In genomic region chr7:3862774-3863173, GRCh38 we compare ENCODE assay signal across 21 cellular contexts.
A peak's percentile ranks its signal among the peaks of the same experiment; 100 is the strongest.
DNase-seq lines count a peak whose midpoint lies in the region; ATAC-seq and TF ChIP-seq lines count a peak whose summit lies in the region.
"Had no signal": no experiment of that assay in that cellular context is flagged by ENCODE, and none has a peak within 500 bp of the region (broad histone marks: within the 10 kb centered on the region; RNA-seq: fewer than 3 reads in every experiment).

No MANE protein-coding gene starts in this region.

- H3K36me3 Mint-ChIP-seq in GM23338 (ENCODE audit: low read depth): peaks cover 3% of the 10 kb centered on the region; the same call in 1 of the 3 replicates
- H3K36me3 Mint-ChIP-seq in neural crest cell (ENCODE audit: low read depth): peaks cover 5% of the 10 kb centered on the region
- peaks cover 15% of the 10 kb centered on the region for H3K36me3 Mint-ChIP-seq in glutamatergic neuron (ENCODE audit: unreplicated experiment)

- no peak overlapping the region for H3K4me3 Mint-ChIP-seq in GM23338
- no peak overlapping the region for H3K4me3 Mint-ChIP-seq in neural crest cell
- no peak overlapping the region for H3K4me3 Mint-ChIP-seq in glutamatergic neuron (ENCODE audit: unreplicated experiment)

- TF ChIP-seq CTCF in GM23338 (conservative IDR thresholded peaks at IDR 0.05; ENCODE audit: low read depth in 2 of 2): peak in 1 of 2 experiments; percentile 23; a peak in 1 of 4 replicates
- no peak for TF ChIP-seq CTCF in hepatocyte (IDR thresholded peaks at IDR 0.05; ENCODE audit: poor library complexity)
- TF ChIP-seq CTCF in neural crest cell (conservative IDR thresholded peaks at IDR 0.05): no peak
- TF ChIP-seq CTCF in suprapubic skin (IDR thresholded peaks at IDR 0.05): no peak
- TF ChIP-seq CTCF in glutamatergic neuron (IDR thresholded peaks at IDR 0.05; ENCODE audit: partially characterized antibody, unreplicated experiment): no peak

- 0 out of 2 replicates have a peak overlapping the region, but pooled peaks have one; percentile 7 for H3K4me2 ChIP-seq in GM23338
- no peak overlapping the region for H3K4me2 ChIP-seq in hepatocyte

- no peaks in the 10 kb centered on the region for H3K79me2 ChIP-seq in GM23338 (replicated peaks; ENCODE audit: insufficient read depth)
- no peaks in the 10 kb centered on the region for H3K79me2 ChIP-seq in hepatocyte

- peaks cover 21% of the 10 kb centered on the region for H3K4me1 Mint-ChIP-seq in GM23338
- peaks cover 22% of the 10 kb centered on the region for H3K4me1 Mint-ChIP-seq in neural crest cell
- peaks cover 30% of the 10 kb centered on the region for H3K4me1 Mint-ChIP-seq in glutamatergic neuron (ENCODE audit: low read depth, unreplicated experiment)

- no peaks in the 10 kb centered on the region for H3K9me3 ChIP-seq in hepatocyte (ENCODE audit: low read depth)
- H3K9me3 ChIP-seq in suprapubic skin: no peaks in the 10 kb centered on the region

- peaks cover 4% of the 10 kb centered on the region; the same call in 1 of the 2 replicates for H3K9me2 ChIP-seq in GM23338 (ENCODE audit: insufficient read depth)
- no peaks in the 10 kb centered on the region for H3K9me2 ChIP-seq in hepatocyte (replicated peaks; ENCODE audit: insufficient read depth)

- H3K27ac Mint-ChIP-seq in GM23338 (no peak overlapping the region), neural crest cell (ENCODE audit: unreplicated experiment) (peak overlapping the region; percentile 3), glutamatergic neuron (ENCODE audit: unreplicated experiment) (no peak overlapping the region)

- H3K27me3 Mint-ChIP-seq in GM23338 (ENCODE audit: insufficient read depth, low read depth, poor library complexity): no peaks in the 10 kb centered on the region
- no peaks in the 10 kb centered on the region for H3K27me3 Mint-ChIP-seq in neural crest cell (ENCODE audit: low read depth)
- peaks cover 7% of the 10 kb centered on the region for H3K27me3 Mint-ChIP-seq in glutamatergic neuron (ENCODE audit: unreplicated experiment)

- ATAC-seq in GM23338: peak; percentile 71
- ATAC-seq: HCT116 had no signal

- DNase-seq in GM23338 (ENCODE audit: low spot score) (peak; percentile 38), hepatocyte (ENCODE audit: low spot score) (no peak), neural crest cell (ENCODE audit: low read depth, low spot score) (no peak), suprapubic skin (ENCODE audit: low spot score in 2 of 2) (no peak), LoVo (ENCODE audit: low spot score) (no peak), A172 (ENCODE audit: low spot score) (no peak), glutamatergic neuron (no peak), mucosa of gallbladder (ENCODE audit: low spot score) (no peak)
- DNase-seq: C1 segment of cervical spinal cord, DMS79 treated with DMSO at 0.1 percent for 48 hours, GM23248, Karpas-422, MM.1S, NCI-H1092 treated with DMSO at 0.1 percent for 48 hours, NCI-H146, NCI-H2029 treated with DMSO at 0.1 percent for 48 hours, NCI-H2171, NCI-H446 treated with DMSO at 0.1 percent for 48 hours, NCI-H748 treated with DMSO at 0.1 percent for 48 hours, Right ventricle myocardium superior had no signal

- H2AFZ ChIP-seq in GM23338: no peak overlapping the region
- no peak overlapping the region for H2AFZ ChIP-seq in hepatocyte
- H2AFZ ChIP-seq: GM23248 had no signal

- H3K36me3 ChIP-seq in GM23338 (ENCODE audit: insufficient read depth): no peaks in the 10 kb centered on the region
- no peaks in the 10 kb centered on the region for H3K36me3 ChIP-seq in hepatocyte (replicated peaks; ENCODE audit: insufficient read depth, low read depth)
- no peaks in the 10 kb centered on the region for H3K36me3 ChIP-seq in suprapubic skin

- TF ChIP-seq EP300 in suprapubic skin (IDR thresholded peaks at IDR 0.05): no peak

- TF ChIP-seq POLR2A in suprapubic skin (IDR thresholded peaks at IDR 0.05): no peak

- H3K9me3 Mint-ChIP-seq in GM23338 (peaks cover 3% of the 10 kb centered on the region; the same call in 2 of the 3 replicates), neural crest cell (peaks cover 5% of the 10 kb centered on the region), glutamatergic neuron (ENCODE audit: unreplicated experiment) (peaks cover 18% of the 10 kb centered on the region)

- H3K4me3 ChIP-seq in GM23338 (no peak overlapping the region), hepatocyte (no peak overlapping the region), suprapubic skin (no peak overlapping the region)
- H3K4me3 ChIP-seq: GM23248 had no signal

- H3K4me1 ChIP-seq in GM23338 (ENCODE audit: insufficient read depth): peaks cover 16% of the 10 kb centered on the region
- no peaks in the 10 kb centered on the region for H3K4me1 ChIP-seq in hepatocyte (ENCODE audit: insufficient read depth)
- peaks cover 20% of the 10 kb centered on the region for H3K4me1 ChIP-seq in suprapubic skin

- 93% methylated on average over 4 of the region's 4 CpGs for WGBS in hepatocyte (ENCODE audit: low lambda C conversion rate, missing lambda C conversion rate)
- no CpG with 5 or more reads among the region's 4 CpGs for WGBS in suprapubic skin

- H4K20me1 ChIP-seq in GM23338 (replicated peaks; ENCODE audit: insufficient read depth) (no peaks in the 10 kb centered on the region), hepatocyte (ENCODE audit: insufficient read depth, poor library complexity, severe bottlenecking) (no peaks in the 10 kb centered on the region)

- H3F3A ChIP-seq in GM23338 (replicated peaks; ENCODE audit: low read depth): no peaks in the 10 kb centered on the region

- H3K27me3 ChIP-seq in GM23338 (ENCODE audit: insufficient read depth) (no peaks in the 10 kb centered on the region), hepatocyte (no peaks in the 10 kb centered on the region), suprapubic skin (no peaks in the 10 kb centered on the region)

- H3K27ac ChIP-seq in GM23338 (ENCODE audit: low read depth) (no peak overlapping the region), hepatocyte (peak overlapping the region; percentile 1), suprapubic skin (peak overlapping the region; percentile 14)
- H3K27ac ChIP-seq: GM23248 had no signal

TF ChIP-seq in GM23338, 12 proteins besides CTCF, POLR2A, EP300 and RAD21 (continues in another document):
- no peak for TF ChIP-seq REST (IDR thresholded peaks at IDR 0.05; ENCODE audit: unreplicated experiment)
- no peak for TF ChIP-seq EZH2phosphoT487 (IDR thresholded peaks at IDR 0.05; ENCODE audit: unreplicated experiment)
- TF ChIP-seq, protein P1, sequence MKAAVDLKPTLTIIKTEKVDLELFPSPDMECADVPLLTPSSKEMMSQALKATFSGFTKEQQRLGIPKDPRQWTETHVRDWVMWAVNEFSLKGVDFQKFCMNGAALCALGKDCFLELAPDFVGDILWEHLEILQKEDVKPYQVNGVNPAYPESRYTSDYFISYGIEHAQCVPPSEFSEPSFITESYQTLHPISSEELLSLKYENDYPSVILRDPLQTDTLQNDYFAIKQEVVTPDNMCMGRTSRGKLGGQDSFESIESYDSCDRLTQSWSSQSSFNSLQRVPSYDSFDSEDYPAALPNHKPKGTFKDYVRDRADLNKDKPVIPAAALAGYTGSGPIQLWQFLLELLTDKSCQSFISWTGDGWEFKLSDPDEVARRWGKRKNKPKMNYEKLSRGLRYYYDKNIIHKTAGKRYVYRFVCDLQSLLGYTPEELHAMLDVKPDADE (IDR thresholded peaks at IDR 0.05): no peak
- TF ChIP-seq ZNF114 (CRISPR knock-in tag; IDR thresholded peaks at IDR 0.05): no peak
- TF ChIP-seq POLR2AphosphoS5 (IDR thresholded peaks at IDR 0.05; ENCODE audit: low read depth): no peak
- no peak for TF ChIP-seq JUNB (IDR thresholded peaks at IDR 0.05; ENCODE audit: unreplicated experiment)
